ENCODE assay signal across 11 cellular contexts in the genomic region with DNA sequence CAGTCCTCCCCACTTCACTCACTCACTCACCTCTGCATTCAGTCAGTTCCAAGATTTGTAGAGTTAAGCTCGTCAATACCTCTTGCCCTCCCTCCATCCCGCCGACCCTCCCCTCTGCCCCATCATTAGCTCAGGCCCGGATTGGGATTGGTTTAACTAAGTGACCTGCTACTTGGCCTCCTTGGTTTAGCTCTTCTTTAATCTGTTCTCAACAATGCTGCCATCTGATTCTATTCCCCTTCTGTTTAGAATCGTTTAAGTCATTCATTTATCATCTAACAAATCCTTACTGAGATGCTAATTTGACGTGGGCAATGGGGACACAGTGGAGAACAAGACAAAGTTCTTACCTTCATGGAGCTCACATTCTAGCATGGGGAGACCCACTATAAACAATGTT.
"Had no signal": no experiment of that assay in that cellular context is flagged by ENCODE, and none has a peak within 500 bp of the region (broad histone marks: within the 10 kb centered on the region; RNA-seq: fewer than 3 reads in every experiment).

No MANE protein-coding gene starts in this region.

- H3K4me3 ChIP-seq: mucosa of descending colon, testis had no signal

- H3K27me3 ChIP-seq: testis had no signal

- H3K27ac ChIP-seq: upper lobe of right lung had no signal

- ATAC-seq: stimulated activated naive CD8-positive, alpha-beta T cell treated with anti-CD3 and anti-CD28 coated beads, Interleukin-15, Interleukin-2, amounts not matched to agents 100 U/mL and 50 U/mL, for 24 hours had no signal

- H3K4me3 Mint-ChIP-seq: nephron progenitor cell had no signal

- H3K36me3 ChIP-seq: upper lobe of right lung had no signal

- H3K9me3 Mint-ChIP-seq: activated CD4-positive, alpha-beta memory T cell treated with anti-CD3 and anti-CD28 coated beads, Interleukin-2, amount 10 ng/mL, durations not matched to agents 7 days and 5 days; activated naive CD4-positive, alpha-beta T cell treated with anti-CD3 and anti-CD28 coated beads, Interleukin-2, amount 10 ng/mL, durations not matched to agents 7 days and 5 days had no signal

- H3K4me1 ChIP-seq: testis had no signal

- H3K27ac Mint-ChIP-seq: activated CD4-positive, alpha-beta memory T cell treated with anti-CD3 and anti-CD28 coated beads, Interleukin-2, amount 10 ng/mL, durations not matched to agents 7 days and 5 days; nephron progenitor cell had no signal

- H3K9me3 ChIP-seq: mucosa of descending colon, testis, upper lobe of right lung had no signal

- DNase-seq: activated CD4-positive, alpha-beta memory T cell treated with anti-CD3 and anti-CD28 coated beads, Interleukin-2, amount 10 ng/mL, durations not matched to agents 7 days and 5 days; activated CD4-positive, alpha-beta T cell treated with anti-CD3 and anti-CD28 coated beads for 1 hour; activated CD8-positive, alpha-beta memory T cell treated with anti-CD3 and anti-CD28 coated beads, Interleukin-2, amount 50 U/mL, for 48 hours; glutamatergic neuron; nephron progenitor cell; stimulated activated naive CD8-positive, alpha-beta T cell treated with anti-CD3 and anti-CD28 coated beads, Interleukin-15, Interleukin-2, amounts not matched to agents 100 U/mL and 50 U/mL, for 24 hours; T1000; testis; upper lobe of right lung had no signal
